12 cellular contexts compared by ENCODE assay signal in genomic region chr9:38689678-38690077, GRCh38. TPM values are rescaled to one million over a fixed set of nuclear protein-coding genes. Genes with fewer than 3 reads are reported as not detected.
DNase-seq lines count a peak whose midpoint lies in the region; ATAC-seq and TF ChIP-seq lines count a peak whose summit lies in the region.
"Had no signal": no experiment of that assay in that cellular context is flagged by ENCODE, and none has a peak within 500 bp of the region (broad histone marks: within the 10 kb centered on the region; RNA-seq: fewer than 3 reads in every experiment).

No MANE protein-coding gene starts in this region.

- H3K27ac Mint-ChIP-seq in CD8-positive, alpha-beta memory T cell: no peak overlapping the region
- no peak overlapping the region for H3K27ac Mint-ChIP-seq in stimulated activated memory B cell treated with anti-CD40 and anti-IgM and Interleukin-4, amounts not matched to agents 10 μg/mL and 1 μg/mL and 100 μg/mL, for 72 hours

- H3K27me3 Mint-ChIP-seq in CD8-positive, alpha-beta memory T cell: peaks cover 4 to 13% of the 10 kb centered on the region in 2 donors
- peaks cover 43% of the 10 kb centered on the region for H3K27me3 Mint-ChIP-seq in stimulated activated memory B cell treated with anti-CD40 and anti-IgM and Interleukin-4, amounts not matched to agents 10 μg/mL and 1 μg/mL and 100 μg/mL, for 72 hours

- POLR2A ChIA-PET in Panc1 (lab: Charles Lee): interaction anchor here (0.7 kb wide), 1 partner anchor 55 kb away, joined by 3 read pairs; no protein-coding TSS in a partner anchor
- POLR2A ChIA-PET in CD8-positive, alpha-beta memory T cell (lab: Charles Lee): no interaction called here

- no peaks in the 10 kb centered on the region for H3K36me3 ChIP-seq in Panc1 (ENCODE audit: control insufficient read depth, insufficient read depth, low read length)
- no peaks in the 10 kb centered on the region for H3K36me3 ChIP-seq in CD8-positive, alpha-beta memory T cell (ENCODE audit: insufficient read depth, low read length)

- H3K9me3 Mint-ChIP-seq in CD8-positive, alpha-beta memory T cell: no peaks in the 10 kb centered on the region
- H3K9me3 Mint-ChIP-seq in stimulated activated memory B cell treated with anti-CD40 and anti-IgM and Interleukin-4, amounts not matched to agents 10 μg/mL and 1 μg/mL and 100 μg/mL, for 72 hours: no peaks in the 10 kb centered on the region

- no peak overlapping the region for H3K4me3 ChIP-seq in Panc1 (ENCODE audit: low read depth in 2 of 2, low read length in 2 of 2)
- no peak overlapping the region for H3K4me3 ChIP-seq in CD8-positive, alpha-beta memory T cell (ENCODE audit: low read length)
- H3K4me3 ChIP-seq: smooth muscle cell had no signal

- ATAC-seq in Panc1 (no peak), HG02610 (IDR thresholded peaks at IDR 0.05; ENCODE audit: unreplicated experiment) (no peak)
- ATAC-seq in stimulated activated memory B cell treated with anti-CD40 and anti-IgM and Interleukin-4, amounts not matched to agents 10 μg/mL and 1 μg/mL and 100 μg/mL, for 72 hours: no peak

- H3K27ac ChIP-seq in Panc1 (ENCODE audit: low read length): 0 out of 2 replicates have a peak overlapping the region, but pooled peaks have one; percentile 18
- H3K27ac ChIP-seq in temporal lobe (ENCODE audit: low read depth, low read length): peak overlapping the region; percentile 79
- H3K27ac ChIP-seq in CD8-positive, alpha-beta memory T cell (ENCODE audit: low read depth, low read length): no peak overlapping the region
- H3K27ac ChIP-seq: 22Rv1 had no signal

- H3K9me3 ChIP-seq in Panc1 (ENCODE audit: control insufficient read depth, insufficient read depth, low read depth, low read length): no peaks in the 10 kb centered on the region
- no peaks in the 10 kb centered on the region for H3K9me3 ChIP-seq in CD8-positive, alpha-beta memory T cell (ENCODE audit: low read length)

- H3K36me3 Mint-ChIP-seq in CD8-positive, alpha-beta memory T cell: no peaks in the 10 kb centered on the region
- H3K36me3 Mint-ChIP-seq in stimulated activated memory B cell treated with anti-CD40 and anti-IgM and Interleukin-4, amounts not matched to agents 10 μg/mL and 1 μg/mL and 100 μg/mL, for 72 hours: no peaks in the 10 kb centered on the region

- peaks cover 22% of the 10 kb centered on the region for H3K4me1 ChIP-seq in Panc1 (ENCODE audit: control insufficient read depth, insufficient read depth, low read length)
- no peaks in the 10 kb centered on the region for H3K4me1 ChIP-seq in CD8-positive, alpha-beta memory T cell (ENCODE audit: insufficient read depth, low read length)

- H3K4me1 Mint-ChIP-seq in CD8-positive, alpha-beta memory T cell: no peaks in the 10 kb centered on the region
- no peaks in the 10 kb centered on the region for H3K4me1 Mint-ChIP-seq in stimulated activated memory B cell treated with anti-CD40 and anti-IgM and Interleukin-4, amounts not matched to agents 10 μg/mL and 1 μg/mL and 100 μg/mL, for 72 hours

- intact Hi-C loops in Panc1 (cut with micrococcal nuclease; ENCODE audit: unreplicated experiment) (no loop called here), head of caudate nucleus (cut with DNase I) (no loop called here)

- TF ChIP-seq CTCF in Panc1 (IDR thresholded peaks at IDR 0.05): no peak

- no peaks in the 10 kb centered on the region for H3K27me3 ChIP-seq in Panc1 (ENCODE audit: control insufficient read depth, insufficient read depth, low read length)
- H3K27me3 ChIP-seq in CD8-positive, alpha-beta memory T cell (ENCODE audit: insufficient read depth, low read length, poor library complexity, severe bottlenecking): no peaks in the 10 kb centered on the region

- in situ Hi-C loops in Panc1 (cut with HindIII; ENCODE audit: low pct_unique_long_range_greater_than_20kb, low sequenced_read_pairs): no loop called here

- H3K4me3 Mint-ChIP-seq in CD8-positive, alpha-beta memory T cell: no peak overlapping the region
- H3K4me3 Mint-ChIP-seq in stimulated activated memory B cell treated with anti-CD40 and anti-IgM and Interleukin-4, amounts not matched to agents 10 μg/mL and 1 μg/mL and 100 μg/mL, for 72 hours: no peak overlapping the region

- BruUV-seq in Panc1 (replicated peaks; lab: Mats Ljungman, UMichigan): no TSS peak

- peak; percentile 8 to 65 (median 15) for DNase-seq in NCI-H1417 (lab: John Stamatoyannopoulos, UW)
- no peak for DNase-seq in NCI-H1417 treated with DMSO at 0.1 percent for 48 hours (lab: John Stamatoyannopoulos, UW)
- DNase-seq in Panc1 (ENCODE audit: low read depth, low spot score): no peak
- DNase-seq in head of caudate nucleus: peak in 33 of 42 donors; percentile 14 to 70 (median 49)
- no peak for DNase-seq in CD8-positive, alpha-beta memory T cell

- CTCF ChIA-PET in Panc1 (lab: Charles Lee): no interaction called here
- CTCF ChIA-PET in CD8-positive, alpha-beta memory T cell (lab: Charles Lee): no interaction called here

RNA-seq across cellular contexts. Expression of gene FAM240B, which starts 30.3 kb away (rescaled TPM):
- total RNA-seq in Panc1 (2021; ENCODE audit: unreplicated experiment) (not detected), temporal lobe (not detected)
- polyA plus RNA-seq in Panc1 (2012; ENCODE audit: insufficient read length): not detected
- not detected for total RNA-seq in CD8-positive, alpha-beta memory T cell
- polyA plus RNA-seq in CD8-positive, alpha-beta memory T cell: not detected
- total RNA-seq: MCF 10A, smooth muscle cell, subcutaneous adipose tissue had no signal
- polyA plus RNA-seq: smooth muscle cell had no signal

Comparison
In these comparisons a context has a peak if more than half of its experiments do, and no peak if none do; other contexts are left out.
1. DNase-seq: peak in NCI-H1417 (3 of 3) and head of caudate nucleus (33 of 42); none in NCI-H1417 treated with DMSO at 0.1 percent for 48 hours (single experiment), Panc1 (single experiment) and CD8-positive, alpha-beta memory T cell (0 of 5).